ENCODE assay signal across 8 cellular contexts in genomic region chr6:89467437-89467836, GRCh38. TPM values are rescaled to one million over a fixed set of nuclear protein-coding genes. Genes with fewer than 3 reads are reported as not detected.
"Had no signal": no experiment of that assay in that cellular context is flagged by ENCODE, and none has a peak within 500 bp of the region (broad histone marks: within the 10 kb centered on the region; RNA-seq: fewer than 3 reads in every experiment).

No MANE protein-coding gene starts in this region.

- H3K27ac ChIP-seq: GM23248 had no signal

- ATAC-seq: HCT116, K562 had no signal

- H3K9ac ChIP-seq: GM23248 had no signal

- DNase-seq: GM23248, GOT3, H7, IMR-90 had no signal

- H3K9me3 ChIP-seq: HAP-1 had no signal

- H3K4me3 ChIP-seq: GM23248, HAP-1, K562 had no signal

- H3K4me1 ChIP-seq: HAP-1 had no signal

- H2AFZ ChIP-seq: GM23248 had no signal

- H3K36me3 ChIP-seq: HAP-1 had no signal

RNA-seq across cellular contexts. Expression of gene ANKRD6, which starts 34.5 kb away (rescaled TPM):
- total RNA-seq: HT-29 had no signal

RNA-seq across cellular contexts. Expression of gene RRAGD, which starts 55.4 kb away (rescaled TPM):
- total RNA-seq: GM23248, HT-29, IMR-90 had no signal
